In the genomic region with DNA sequence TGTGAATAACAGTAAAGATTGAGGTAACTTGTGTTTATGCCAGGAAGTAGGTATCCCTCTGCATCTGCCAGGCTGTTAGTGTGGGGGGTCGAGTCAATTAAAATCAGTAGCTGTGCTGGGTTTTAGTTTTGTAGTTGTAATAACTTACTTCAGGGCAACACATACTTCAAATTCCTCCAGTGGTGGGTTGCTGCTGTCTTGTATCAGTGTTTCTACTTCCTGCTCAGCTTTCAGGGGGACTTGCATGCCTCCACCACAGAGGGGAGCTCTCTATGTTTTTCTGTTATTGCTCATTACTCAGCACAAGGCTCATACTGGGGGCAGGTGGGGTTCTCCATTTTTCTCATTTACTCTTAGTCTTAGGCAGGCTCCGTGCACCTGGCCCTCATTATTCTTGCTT, we compare ENCODE assay signal across 20 cellular contexts.
DNase-seq lines count a peak whose midpoint lies in the region; ATAC-seq and TF ChIP-seq lines count a peak whose summit lies in the region.
"Had no signal": no experiment of that assay in that cellular context is flagged by ENCODE, and none has a peak within 500 bp of the region (broad histone marks: within the 10 kb centered on the region; RNA-seq: fewer than 3 reads in every experiment).

No MANE protein-coding gene starts in this region.

- DNase-seq in HCT116 (ENCODE audit: low read depth, low spot score), result no peak
- DNase-seq in NAMALWA (ENCODE audit: low spot score), result peak; percentile 62
- DNase-seq in colonic mucosa, result peak; percentile 6
- DNase-seq in sigmoid colon, result peak; percentile 5
- DNase-seq in DMS53 (lab: John Stamatoyannopoulos, UW), result no peak
- DNase-seq in CD1c-positive myeloid dendritic cell (ENCODE audit: extremely low spot score), result no peak
- DNase-seq: activated naive CD4-positive, alpha-beta T cell treated with anti-CD3 and anti-CD28 coated beads, Interleukin-2, amount 10 ng/mL, durations not matched to agents 7 days and 5 days; activated T-cell treated with anti-CD3 and anti-CD28 coated beads, Interleukin-2, amount 50 U/mL, for 72 hours; CD4-positive, alpha-beta memory T cell; central memory CD4-positive, alpha-beta T cell; KBM-7; mucosa of descending colon; NCI-H187; NCI-H69; stimulated activated CD4-positive, alpha-beta T cell treated with anti-CD3 and anti-CD28 coated beads, Interleukin-2, amount 100 ng/mL, for 24 hours; stimulated activated naive CD4-positive, alpha-beta T cell; T1000; tibial artery had no signal

- TF ChIP-seq CTCF in HCT116 (IDR thresholded peaks at IDR 0.05 in 2 of 3, conservative IDR thresholded peaks at IDR 0.05 in 1 of 3; ENCODE audit: borderline replicate concordance in 1 of 3, insufficient read depth in 1 of 3, low read depth in 2 of 3, low read length in 2 of 3), result no peak; a peak in 1 of 6 replicates
- no peak for TF ChIP-seq CTCF in colonic mucosa (IDR thresholded peaks at IDR 0.05)
- TF ChIP-seq CTCF in sigmoid colon (IDR thresholded peaks at IDR 0.05), result no peak

- TF ChIP-seq POLR2A in HCT116 (IDR thresholded peaks at IDR 0.05; ENCODE audit: borderline replicate concordance, extremely low read depth, insufficient read depth, insufficient read length), result no peak
- no peak for TF ChIP-seq POLR2A in sigmoid colon (IDR thresholded peaks at IDR 0.05)

- H3K27me3 ChIP-seq in HCT116 (ENCODE audit: insufficient read depth, low read length), result no peaks in the 10 kb centered on the region
- H3K27me3 ChIP-seq in colonic mucosa, result no peaks in the 10 kb centered on the region
- no peaks in the 10 kb centered on the region for H3K27me3 ChIP-seq in sigmoid colon
- H3K27me3 ChIP-seq: tibial artery had no signal

- CTCF ChIA-PET in HCT116 (lab: Charles Lee), result no interaction called here

- no peaks in the 10 kb centered on the region for H4K20me1 ChIP-seq in HCT116 (ENCODE audit: insufficient read depth)

- H3K9ac ChIP-seq in HCT116 (ENCODE audit: low read length) (no peak overlapping the region), colonic mucosa (ENCODE audit: low read depth in 2 of 2, low read length in 2 of 2) (no peak overlapping the region)

- H3K79me2 ChIP-seq in HCT116 (ENCODE audit: insufficient read depth, low read length), result no peaks in the 10 kb centered on the region

- TF ChIP-seq RAD21 in HCT116 (IDR thresholded peaks at IDR 0.05; ENCODE audit: low read depth), result no peak

- H3K9me3 ChIP-seq in HCT116 (ENCODE audit: control insufficient read depth in 1 of 2, insufficient read depth in 1 of 2, low read depth in 1 of 2, low read length in 2 of 2), result 0 out of 4 replicates have a peak, but pooled peaks cover 0 to 4% of the 10 kb centered on the region in 2 experiments
- no peaks in the 10 kb centered on the region for H3K9me3 ChIP-seq in colonic mucosa
- H3K9me3 ChIP-seq in sigmoid colon, result peaks cover 0 to 4% (median 0%) of the 10 kb centered on the region in 4 donors
- H3K9me3 ChIP-seq: mucosa of descending colon had no signal

- peaks cover under 1 to 14% of the 10 kb centered on the region in 2 experiments; a peak in 3 of 4 replicates for H3K4me1 ChIP-seq in HCT116 (ENCODE audit: control insufficient read depth in 1 of 2, insufficient read depth in 2 of 2, low read length in 2 of 2)
- no peaks in the 10 kb centered on the region for H3K4me1 ChIP-seq in colonic mucosa
- peaks cover 0 to 19% (median 8%) of the 10 kb centered on the region in 4 donors for H3K4me1 ChIP-seq in sigmoid colon

- H3K4me3 ChIP-seq in HCT116 (replicated peaks in 1 of 2; ENCODE audit: low read depth in 1 of 2, low read length in 2 of 2), result no peak overlapping the region
- H3K4me3 ChIP-seq in colonic mucosa, result no peak overlapping the region
- H3K4me3 ChIP-seq in sigmoid colon, result no peak overlapping the region
- H3K4me3 ChIP-seq: mucosa of descending colon, skin epidermis, tibial artery had no signal

- ATAC-seq in HCT116 (peak; percentile 55; the same call in 1 of the 2 replicates), HG03565 (IDR thresholded peaks at IDR 0.05; ENCODE audit: unreplicated experiment) (no peak)
- ATAC-seq: activated T-cell treated with anti-CD3 and anti-CD28 coated beads, Interleukin-2, amount 50 U/mL, for 72 hours; mucosa of descending colon had no signal

- no peak overlapping the region for H3K27ac ChIP-seq in HCT116 (ENCODE audit: low read depth, low read length)
- H3K27ac ChIP-seq in colonic mucosa, result no peak overlapping the region
- H3K27ac ChIP-seq in sigmoid colon, result no peak overlapping the region
- H3K27ac ChIP-seq: skin epidermis, tibial artery had no signal

- WGBS in sigmoid colon, 2 donors, result 87 to 94% methylated on average over 2 of the region's 2 CpGs

- H2AFZ ChIP-seq in HCT116 (ENCODE audit: low read depth, low read length, poor library complexity, severe bottlenecking), result no peak overlapping the region

- POLR2A ChIA-PET in HCT116 (lab: Charles Lee), result no interaction called here

- BruUV-seq in HCT116 (replicated peaks; lab: Mats Ljungman, UMichigan), result no TSS peak

- H3K4me2 ChIP-seq in HCT116 (ENCODE audit: low read length), result no peak overlapping the region

- H3K9me2 ChIP-seq in HCT116 (ENCODE audit: insufficient read depth), result no peaks in the 10 kb centered on the region

- intact Hi-C loops in HCT116 (cut with micrococcal nuclease), result no loop called here
- intact Hi-C loops in colonic mucosa (cut with DNase I), result no loop called here
- intact Hi-C loops in sigmoid colon (cut with DNase I), result no loop called here

- RAD21 ChIA-PET in HCT116 (lab: Charles Lee; ENCODE audit: low non-redundant PET in 1 of 2, low total read pairs in 2 of 2, uncharacterized antibody in 2 of 2, unreplicated experiment in 2 of 2), result no interaction called here

- TF ChIP-seq EP300 in sigmoid colon (IDR thresholded peaks at IDR 0.05), result no peak

- H3K36me3 ChIP-seq in HCT116 (ENCODE audit: control insufficient read depth in 1 of 2, insufficient read depth in 2 of 2, low read length in 2 of 2) (no peaks in the 10 kb centered on the region), colonic mucosa (no peaks in the 10 kb centered on the region), sigmoid colon (no peaks in the 10 kb centered on the region)
- H3K36me3 ChIP-seq: tibial artery had no signal

TF ChIP-seq in HCT116, 20 proteins besides CTCF, POLR2A, EP300 and RAD21 (continues in another document):
- TF ChIP-seq SIN3A (IDR thresholded peaks at IDR 0.05; ENCODE audit: low read depth) (no peak), EZH2 (IDR thresholded peaks at IDR 0.05) (no peak), EZH2phosphoT487 (IDR thresholded peaks at IDR 0.05; ENCODE audit: borderline replicate concordance) (no peak), ZNF274 (IDR thresholded peaks at IDR 0.05; ENCODE audit: low read depth, low read length) (no peak), CBX3 (IDR thresholded peaks at IDR 0.05; ENCODE audit: low read depth) (no peak), TCF7L2 (IDR thresholded peaks at IDR 0.05; ENCODE audit: borderline replicate concordance, extremely low read depth, insufficient read depth, insufficient read length) (no peak), YY1 (IDR thresholded peaks at IDR 0.05; ENCODE audit: extremely low read depth, insufficient replicate concordance, low read depth, low read length) (no peak), EGR1 (IDR thresholded peaks at IDR 0.05; ENCODE audit: low read depth) (no peak), SRF (IDR thresholded peaks at IDR 0.05; ENCODE audit: low read depth) (no peak), FOSL1 (IDR thresholded peaks at IDR 0.05; ENCODE audit: low read depth) (no peak), CEBPB (IDR thresholded peaks at IDR 0.05; ENCODE audit: low read depth) (no peak), ELF1 (IDR thresholded peaks at IDR 0.05; ENCODE audit: borderline replicate concordance, low read depth) (no peak), POLR2AphosphoS5 (IDR thresholded peaks at IDR 0.05; ENCODE audit: low read depth, low read length) (no peak), JUND (IDR thresholded peaks at IDR 0.05) (no peak), SP1 (IDR thresholded peaks at IDR 0.05; ENCODE audit: low read depth) (no peak), ZFX (IDR thresholded peaks at IDR 0.05) (no peak)
- TF ChIP-seq, protein P1, sequence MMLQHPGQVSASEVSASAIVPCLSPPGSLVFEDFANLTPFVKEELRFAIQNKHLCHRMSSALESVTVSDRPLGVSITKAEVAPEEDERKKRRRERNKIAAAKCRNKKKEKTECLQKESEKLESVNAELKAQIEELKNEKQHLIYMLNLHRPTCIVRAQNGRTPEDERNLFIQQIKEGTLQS (IDR thresholded peaks at IDR 0.05), result no peak
- TF ChIP-seq, protein P2, sequence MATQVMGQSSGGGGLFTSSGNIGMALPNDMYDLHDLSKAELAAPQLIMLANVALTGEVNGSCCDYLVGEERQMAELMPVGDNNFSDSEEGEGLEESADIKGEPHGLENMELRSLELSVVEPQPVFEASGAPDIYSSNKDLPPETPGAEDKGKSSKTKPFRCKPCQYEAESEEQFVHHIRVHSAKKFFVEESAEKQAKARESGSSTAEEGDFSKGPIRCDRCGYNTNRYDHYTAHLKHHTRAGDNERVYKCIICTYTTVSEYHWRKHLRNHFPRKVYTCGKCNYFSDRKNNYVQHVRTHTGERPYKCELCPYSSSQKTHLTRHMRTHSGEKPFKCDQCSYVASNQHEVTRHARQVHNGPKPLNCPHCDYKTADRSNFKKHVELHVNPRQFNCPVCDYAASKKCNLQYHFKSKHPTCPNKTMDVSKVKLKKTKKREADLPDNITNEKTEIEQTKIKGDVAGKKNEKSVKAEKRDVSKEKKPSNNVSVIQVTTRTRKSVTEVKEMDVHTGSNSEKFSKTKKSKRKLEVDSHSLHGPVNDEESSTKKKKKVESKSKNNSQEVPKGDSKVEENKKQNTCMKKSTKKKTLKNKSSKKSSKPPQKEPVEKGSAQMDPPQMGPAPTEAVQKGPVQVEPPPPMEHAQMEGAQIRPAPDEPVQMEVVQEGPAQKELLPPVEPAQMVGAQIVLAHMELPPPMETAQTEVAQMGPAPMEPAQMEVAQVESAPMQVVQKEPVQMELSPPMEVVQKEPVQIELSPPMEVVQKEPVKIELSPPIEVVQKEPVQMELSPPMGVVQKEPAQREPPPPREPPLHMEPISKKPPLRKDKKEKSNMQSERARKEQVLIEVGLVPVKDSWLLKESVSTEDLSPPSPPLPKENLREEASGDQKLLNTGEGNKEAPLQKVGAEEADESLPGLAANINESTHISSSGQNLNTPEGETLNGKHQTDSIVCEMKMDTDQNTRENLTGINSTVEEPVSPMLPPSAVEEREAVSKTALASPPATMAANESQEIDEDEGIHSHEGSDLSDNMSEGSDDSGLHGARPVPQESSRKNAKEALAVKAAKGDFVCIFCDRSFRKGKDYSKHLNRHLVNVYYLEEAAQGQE (IDR thresholded peaks at IDR 0.05; ENCODE audit: low read depth), result no peak
- TF ChIP-seq, protein P3, sequence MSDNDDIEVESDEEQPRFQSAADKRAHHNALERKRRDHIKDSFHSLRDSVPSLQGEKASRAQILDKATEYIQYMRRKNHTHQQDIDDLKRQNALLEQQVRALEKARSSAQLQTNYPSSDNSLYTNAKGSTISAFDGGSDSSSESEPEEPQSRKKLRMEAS (IDR thresholded peaks at IDR 0.05), result no peak

Comparison
In these comparisons a context has a peak if more than half of its experiments do, and no peak if none do; other contexts are left out.
1. DNase-seq: peak in NAMALWA (single experiment), colonic mucosa (single experiment) and sigmoid colon (single experiment); none in HCT116 (single experiment), DMS53 (single experiment) and CD1c-positive myeloid dendritic cell (single experiment).